1 cellular context compared by ENCODE assay signal in the genomic region with DNA sequence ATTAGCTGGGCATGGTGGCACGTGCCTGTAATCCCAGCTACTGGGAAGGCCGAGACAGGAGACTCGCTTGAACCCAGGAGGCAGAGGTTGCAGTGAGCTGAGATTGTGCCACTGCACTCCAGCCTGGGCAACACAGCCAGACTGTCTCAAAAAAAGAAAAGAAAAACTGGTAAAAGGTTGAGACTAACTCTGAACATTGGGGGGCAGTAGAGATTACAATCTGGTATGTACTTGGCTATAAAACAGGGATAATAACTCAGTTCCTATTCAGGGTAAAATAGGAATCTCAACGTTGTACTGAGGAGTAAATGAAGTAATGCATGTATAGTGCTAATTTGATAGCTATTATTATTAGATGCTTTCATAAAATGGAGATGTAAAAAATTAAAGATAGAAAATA.
TF ChIP-seq lines count a peak whose summit lies in the region.

No MANE protein-coding gene starts in this region.

TF ChIP-seq in GM23338, 12 proteins besides CTCF, POLR2A, EP300 and RAD21 (continued from another document):
- TF ChIP-seq REST (IDR thresholded peaks at IDR 0.05; ENCODE audit: unreplicated experiment) (no peak), CREB1 (CRISPR knock-in tag; IDR thresholded peaks at IDR 0.05; ENCODE audit: low read depth) (no peak), ZNF331 (CRISPR knock-in tag; IDR thresholded peaks at IDR 0.05; ENCODE audit: low read depth) (no peak)
